8 cellular contexts compared by ENCODE assay signal in the genomic region with DNA sequence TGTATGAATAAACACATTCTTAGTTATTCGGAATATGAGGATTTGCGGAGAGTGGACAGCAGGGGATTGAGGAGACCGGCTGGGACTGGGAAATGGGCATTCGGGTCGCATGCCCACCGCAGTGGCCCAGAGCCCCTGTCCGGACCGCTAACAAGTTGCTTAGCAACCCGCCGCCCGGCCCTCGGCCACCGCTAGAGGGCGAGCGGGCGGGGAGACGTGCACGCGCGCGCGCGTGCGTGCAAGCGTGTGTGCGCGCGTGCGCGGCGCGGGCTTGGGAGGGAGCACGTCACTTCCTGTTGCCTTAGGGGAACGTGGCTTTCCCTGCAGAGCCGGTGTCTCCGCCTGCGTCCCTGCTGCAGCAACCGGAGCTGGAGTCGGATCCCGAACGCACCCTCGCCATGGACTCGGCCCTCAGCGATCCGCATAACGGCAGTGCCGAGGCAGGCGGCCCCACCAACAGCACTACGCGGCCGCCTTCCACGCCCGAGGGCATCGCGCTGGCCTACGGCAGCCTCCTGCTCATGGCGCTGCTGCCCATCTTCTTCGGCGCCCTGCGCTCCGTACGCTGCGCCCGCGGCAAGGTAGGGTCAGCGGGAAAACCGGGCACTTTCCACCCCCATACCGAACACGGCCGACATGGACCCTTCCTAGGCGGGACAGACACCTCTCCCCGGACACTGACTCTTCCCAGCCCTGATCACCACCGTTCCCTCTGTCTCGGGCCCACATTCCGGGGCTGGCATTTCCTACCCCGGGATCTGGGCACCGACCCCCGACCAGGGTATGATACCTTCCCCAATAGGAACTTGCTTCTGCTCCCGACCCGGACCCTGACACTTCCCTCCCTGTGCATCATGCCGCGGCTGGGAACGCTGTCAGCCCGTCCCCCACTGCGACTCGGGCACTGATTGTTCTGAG. TPM values are rescaled to one million over a fixed set of nuclear protein-coding genes. Genes with fewer than 3 reads are reported as not detected.
DNase-seq lines count a peak whose midpoint lies in the region; TF ChIP-seq lines count a peak whose summit lies in the region.

TSS of gene HM13 (plus strand) at position 289 of the 918 bp plus-strand sequence. CDS start at position 399, 110 bp downstream.

- TF ChIP-seq EP300 in suprapubic skin (IDR thresholded peaks at IDR 0.05) = no peak

- H3K27me3 Mint-ChIP-seq in activated naive CD4-positive, alpha-beta T cell treated with anti-CD3 and anti-CD28 coated beads for 36 hours (ENCODE audit: low read depth) = no peaks in the 10 kb centered on the region

- peak; percentile 94 for TF ChIP-seq CTCF in MM.1S (IDR thresholded peaks at IDR 0.05; ENCODE audit: low read length)
- peak; percentile 96 to 98 for TF ChIP-seq CTCF in suprapubic skin (IDR thresholded peaks at IDR 0.05)

- CTCF ChIA-PET in activated naive CD4-positive, alpha-beta T cell treated with anti-CD3 and anti-CD28 coated beads for 36 hours (lab: Charles Lee) = interaction anchor here (0.6 to 4.2 kb wide), 7 partner anchors 12 to 98 kb away, joined by 3 to 26 read pairs (median 5); a partner anchor contains a TSS

- H3K4me3 ChIP-seq in HAP-1 (peak within 1 kb of the TSS; percentile 96), MM.1S (ENCODE audit: low read length) (peak within 1 kb of the TSS; percentile 95), suprapubic skin (peak within 1 kb of the TSS; percentile 97)

- peak within 1 kb of the TSS; percentile 52 for H2AFZ ChIP-seq in MM.1S (ENCODE audit: low read length)

- peak within 1 kb of the TSS; percentile 97 for H3K9ac ChIP-seq in MM.1S (ENCODE audit: low read length)

- intact Hi-C loops in activated naive CD4-positive, alpha-beta T cell treated with anti-CD3 and anti-CD28 coated beads for 36 hours (cut with micrococcal nuclease) = loop anchor here (1.0 to 5.0 kb wide), 6 partner anchors 33 to 208 kb away; partner anchors contain the start of genes BCL2L1 and ID1

- no peak within 1 kb of the TSS for H3K4me3 Mint-ChIP-seq in activated naive CD4-positive, alpha-beta T cell treated with anti-CD3 and anti-CD28 coated beads for 36 hours

- no peaks in the 10 kb centered on the region for H3K9me3 ChIP-seq in HAP-1
- no peaks in the 10 kb centered on the region for H3K9me3 ChIP-seq in MM.1S (replicated peaks; ENCODE audit: insufficient read depth, low read length)
- no peaks in the 10 kb centered on the region for H3K9me3 ChIP-seq in suprapubic skin

- in situ Hi-C loops in HAP-1 (cut with MboI; ENCODE audit: low sequenced_read_pairs) = loop anchor here (5.0 kb wide), 1 partner anchor 48 kb away; no protein-coding TSS in a partner anchor
- in situ Hi-C loops in SK-MEL-5 (cut with HindIII; ENCODE audit: low pct_unique_long_range_greater_than_20kb, low sequenced_read_pairs) = no loop called here

- peaks cover 7% of the 10 kb centered on the region for H3K36me3 Mint-ChIP-seq in activated naive CD4-positive, alpha-beta T cell treated with anti-CD3 and anti-CD28 coated beads for 36 hours (ENCODE audit: low read depth)

- under 1% methylated on average over 30 of the region's 86 CpGs for WGBS in suprapubic skin

- H3K4me2 ChIP-seq in MM.1S (ENCODE audit: low read depth, low read length) = peak within 1 kb of the TSS; percentile 98

- peaks cover 52% of the 10 kb centered on the region for H3K79me2 ChIP-seq in MM.1S (ENCODE audit: low read length)

- H3K36me3 ChIP-seq in HAP-1 (replicated peaks) = peaks cover 14% of the 10 kb centered on the region
- 0 out of 2 replicates have a peak, but pooled peaks cover 3% of the 10 kb centered on the region for H3K36me3 ChIP-seq in MM.1S (replicated peaks; ENCODE audit: insufficient read depth, low read length)
- no peaks in the 10 kb centered on the region for H3K36me3 ChIP-seq in suprapubic skin

- H3K4me1 Mint-ChIP-seq in activated naive CD4-positive, alpha-beta T cell treated with anti-CD3 and anti-CD28 coated beads for 36 hours (ENCODE audit: low read depth) = peaks cover 9% of the 10 kb centered on the region

- DNase-seq in GM03348 (ENCODE audit: low spot score) (peak; percentile 98), HAP-1 (ENCODE audit: low spot score in 2 of 2) (peak; percentile 88 to 93), MM.1S (peak; percentile 95), SK-MEL-5 (ENCODE audit: low read depth, low spot score) (peak; percentile 93), germinal center (ENCODE audit: low spot score) (peak; percentile 95), nucleus accumbens (lab: John Stamatoyannopoulos, UW) (peak; percentile 48 to 93 (median 84)), suprapubic skin (ENCODE audit: low spot score in 2 of 2) (peak; percentile 94)
- DNase-seq in activated naive CD4-positive, alpha-beta T cell treated with anti-CD3 and anti-CD28 coated beads for 36 hours = peak; percentile 89

- no peaks in the 10 kb centered on the region for H3K9me2 ChIP-seq in MM.1S (replicated peaks; ENCODE audit: insufficient read depth, low read length)

- peak within 1 kb of the TSS; percentile 1 for H3K27ac Mint-ChIP-seq in activated naive CD4-positive, alpha-beta T cell treated with anti-CD3 and anti-CD28 coated beads for 36 hours

- peak in 1 of 2 donors; percentile 50 for TF ChIP-seq POLR2A in suprapubic skin (IDR thresholded peaks at IDR 0.05)

- H3K4me1 ChIP-seq in HAP-1 (peaks cover 25% of the 10 kb centered on the region), MM.1S (ENCODE audit: low read length) (peaks cover 21% of the 10 kb centered on the region), suprapubic skin (peaks cover 37% of the 10 kb centered on the region)

- H3K9me3 Mint-ChIP-seq in activated naive CD4-positive, alpha-beta T cell treated with anti-CD3 and anti-CD28 coated beads for 36 hours = no peaks in the 10 kb centered on the region

- peaks cover 24% of the 10 kb centered on the region for H3F3A ChIP-seq in MM.1S (ENCODE audit: insufficient read depth, low read length)

- H3K27me3 ChIP-seq in HAP-1 (ENCODE audit: low read depth) = no peaks in the 10 kb centered on the region
- H3K27me3 ChIP-seq in MM.1S (replicated peaks; ENCODE audit: insufficient read depth, low read length) = no peaks in the 10 kb centered on the region
- no peaks in the 10 kb centered on the region for H3K27me3 ChIP-seq in suprapubic skin

- H4K20me1 ChIP-seq in MM.1S (ENCODE audit: insufficient read depth, low read length) = peaks cover 32% of the 10 kb centered on the region

- peak within 1 kb of the TSS; percentile 93 for H3K27ac ChIP-seq in MM.1S (ENCODE audit: low read length)
- peak within 1 kb of the TSS; percentile 83 for H3K27ac ChIP-seq in suprapubic skin

RNA-seq across cellular contexts. Expression of gene HM13, which starts in this region (rescaled TPM):
- 120 and 126 TPM in 2 replicates for total RNA-seq in SK-MEL-5 (2014; rRNA removed; shearing (Covaris generic))
- polyA plus RNA-seq in SK-MEL-5 (2015; cell fraction: cytosol; rRNA removed) = 528 and 544 TPM in 2 replicates
- 170 and 210 TPM in 2 replicates for polyA plus RNA-seq in SK-MEL-5 (2015; cell fraction: nucleus; rRNA removed)
- total RNA-seq in activated naive CD4-positive, alpha-beta T cell treated with anti-CD3 and anti-CD28 coated beads for 36 hours = 10 to 100 TPM; 67.3 to 69.4 TPM
- total RNA-seq in suprapubic skin = 10 to 100 TPM; 44.3 to 59.7 (median 54.4) TPM

Comparison
In these comparisons a context has a peak if more than half of its experiments do, and no peak if none do; other contexts are left out.
1. Peak in every context shown above with its lines: DNase-seq, H3K4me3 ChIP-seq and H3K27ac ChIP-seq.